Comparison of ENCODE assay signal across 13 cellular contexts in the genomic region with DNA sequence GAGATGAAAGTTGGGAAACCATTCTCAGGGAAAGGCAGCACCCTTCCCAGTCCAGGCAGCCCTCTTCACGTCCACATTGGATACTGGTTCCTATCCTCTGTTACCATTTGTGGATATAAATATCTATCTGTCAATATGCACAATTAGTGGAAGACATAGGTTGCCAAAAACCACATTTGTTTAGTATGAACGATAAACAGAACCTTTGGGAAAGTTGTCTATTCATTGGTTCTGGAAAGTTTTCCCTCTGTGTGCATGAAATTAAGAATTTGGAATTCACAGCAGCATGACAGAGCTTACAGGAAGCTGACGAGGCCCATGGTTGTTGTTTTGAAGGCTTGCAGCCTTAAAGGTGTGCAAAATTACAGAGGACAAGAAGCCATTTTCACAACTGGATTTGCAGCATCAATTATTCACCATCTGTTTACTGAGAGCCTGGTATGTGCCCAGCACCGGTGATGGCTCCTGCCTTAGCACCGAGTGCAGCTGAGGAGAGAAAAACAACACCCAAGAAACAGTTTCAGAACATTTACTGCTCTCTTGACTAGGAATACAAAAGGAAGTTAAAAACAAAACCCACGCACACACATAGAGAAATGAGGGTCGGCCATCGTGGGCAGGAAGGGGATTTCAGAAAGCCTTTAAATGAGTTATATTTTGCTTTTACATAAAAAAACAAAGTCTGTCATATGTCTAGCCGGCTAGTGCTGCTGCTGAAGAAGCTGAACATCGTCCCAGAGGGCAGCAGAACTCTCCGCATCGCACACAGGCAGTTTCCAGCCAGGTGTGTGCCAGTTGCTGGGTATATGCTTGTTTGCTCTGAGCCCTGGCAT.
A peak's percentile ranks its signal among the peaks of the same experiment; 100 is the strongest.
DNase-seq lines count a peak whose midpoint lies in the region; ATAC-seq lines count a peak whose summit lies in the region.
"Had no signal": no experiment of that assay in that cellular context is flagged by ENCODE, and none has a peak within 500 bp of the region (broad histone marks: within the 10 kb centered on the region; RNA-seq: fewer than 3 reads in every experiment).

No MANE protein-coding gene starts in this region.

- DNase-seq in activated CD4-positive, alpha-beta T cell treated with anti-CD3 and anti-CD28 coated beads, Interleukin-2, amount 10 ng/mL, durations not matched to agents 24 days and 14 days = no peak
- DNase-seq in activated CD4-positive, alpha-beta T cell treated with anti-CD3 and anti-CD28 coated beads for 1 hour = no peak
- no peak for DNase-seq in activated T-helper 2 cell treated with anti-CD3 and anti-CD28 coated beads, Interferon-gamma antibody, Interleukin-2, Interleukin-4, amounts not matched to agents 10 μg/mL and 5 μg/mL and 100 μg/mL, durations not matched to agents 14 hours and 24 hours and 36 hours (ENCODE audit: low spot score)
- DNase-seq in stimulated activated CD8-positive, alpha-beta memory T cell treated with anti-CD3 and anti-CD28 coated beads, Interleukin-4, amount 100 ng/mL, for 48 hours = peak; percentile 24
- DNase-seq in left colon = no peak
- DNase-seq: DMS79; foreskin melanocyte; NCI-H2107; stimulated activated CD4-positive, alpha-beta T cell treated with anti-CD3 and anti-CD28 coated beads, Interleukin-15, amount 100 ng/mL, for 24 hours; upper lobe of left lung had no signal

- H3K27ac Mint-ChIP-seq in activated CD4-positive, alpha-beta T cell treated with anti-CD3 and anti-CD28 coated beads, Interleukin-2, amount 10 ng/mL, durations not matched to agents 24 days and 14 days = peak overlapping the region; percentile 27
- H3K27ac Mint-ChIP-seq in activated T-helper 2 cell treated with anti-CD3 and anti-CD28 coated beads, Interferon-gamma antibody, Interleukin-2, Interleukin-4, amounts not matched to agents 10 μg/mL and 5 μg/mL and 100 μg/mL, durations not matched to agents 14 hours and 24 hours and 36 hours = peak overlapping the region; percentile 3

- H3K4me3 Mint-ChIP-seq in activated CD4-positive, alpha-beta T cell treated with anti-CD3 and anti-CD28 coated beads, Interleukin-2, amount 10 ng/mL, durations not matched to agents 24 days and 14 days = no peak overlapping the region
- no peak overlapping the region for H3K4me3 Mint-ChIP-seq in activated T-helper 2 cell treated with anti-CD3 and anti-CD28 coated beads, Interferon-gamma antibody, Interleukin-2, Interleukin-4, amounts not matched to agents 10 μg/mL and 5 μg/mL and 100 μg/mL, durations not matched to agents 14 hours and 24 hours and 36 hours (ENCODE audit: low read depth)

- intact Hi-C loops in activated CD4-positive, alpha-beta T cell treated with anti-CD3 and anti-CD28 coated beads, Interleukin-2, amount 10 ng/mL, durations not matched to agents 24 days and 14 days (cut with micrococcal nuclease) = no loop called here
- intact Hi-C loops in activated T-helper 2 cell treated with anti-CD3 and anti-CD28 coated beads, Interferon-gamma antibody, Interleukin-2, Interleukin-4, amounts not matched to agents 10 μg/mL and 5 μg/mL and 100 μg/mL, durations not matched to agents 14 hours and 24 hours and 36 hours (cut with micrococcal nuclease) = no loop called here
- intact Hi-C loops in left colon (cut with DNase I, micrococcal nuclease) = no loop called here

- H3K27me3 Mint-ChIP-seq in activated CD4-positive, alpha-beta T cell treated with anti-CD3 and anti-CD28 coated beads, Interleukin-2, amount 10 ng/mL, durations not matched to agents 24 days and 14 days = no peaks in the 10 kb centered on the region
- no peaks in the 10 kb centered on the region for H3K27me3 Mint-ChIP-seq in activated T-helper 2 cell treated with anti-CD3 and anti-CD28 coated beads, Interferon-gamma antibody, Interleukin-2, Interleukin-4, amounts not matched to agents 10 μg/mL and 5 μg/mL and 100 μg/mL, durations not matched to agents 14 hours and 24 hours and 36 hours (ENCODE audit: low read depth)

- H3K9me3 Mint-ChIP-seq in activated CD4-positive, alpha-beta T cell treated with anti-CD3 and anti-CD28 coated beads, Interleukin-2, amount 10 ng/mL, durations not matched to agents 24 days and 14 days = peaks cover 7% of the 10 kb centered on the region
- H3K9me3 Mint-ChIP-seq in activated T-helper 2 cell treated with anti-CD3 and anti-CD28 coated beads, Interferon-gamma antibody, Interleukin-2, Interleukin-4, amounts not matched to agents 10 μg/mL and 5 μg/mL and 100 μg/mL, durations not matched to agents 14 hours and 24 hours and 36 hours = peaks cover 8% of the 10 kb centered on the region

- H3K36me3 Mint-ChIP-seq in activated CD4-positive, alpha-beta T cell treated with anti-CD3 and anti-CD28 coated beads, Interleukin-2, amount 10 ng/mL, durations not matched to agents 24 days and 14 days (ENCODE audit: low read depth) = no peaks in the 10 kb centered on the region
- H3K36me3 Mint-ChIP-seq in activated T-helper 2 cell treated with anti-CD3 and anti-CD28 coated beads, Interferon-gamma antibody, Interleukin-2, Interleukin-4, amounts not matched to agents 10 μg/mL and 5 μg/mL and 100 μg/mL, durations not matched to agents 14 hours and 24 hours and 36 hours (ENCODE audit: low read depth) = no peaks in the 10 kb centered on the region

- peaks cover 9% of the 10 kb centered on the region for H3K4me1 Mint-ChIP-seq in activated CD4-positive, alpha-beta T cell treated with anti-CD3 and anti-CD28 coated beads, Interleukin-2, amount 10 ng/mL, durations not matched to agents 24 days and 14 days
- peaks cover 4% of the 10 kb centered on the region for H3K4me1 Mint-ChIP-seq in activated T-helper 2 cell treated with anti-CD3 and anti-CD28 coated beads, Interferon-gamma antibody, Interleukin-2, Interleukin-4, amounts not matched to agents 10 μg/mL and 5 μg/mL and 100 μg/mL, durations not matched to agents 14 hours and 24 hours and 36 hours (ENCODE audit: low read depth)

- peak; percentile 50 for ATAC-seq in HG02885 (IDR thresholded peaks at IDR 0.05; ENCODE audit: poor library complexity, unreplicated experiment)
- no peak for ATAC-seq in HG02981 (IDR thresholded peaks at IDR 0.05; ENCODE audit: unreplicated experiment)
- no peak for ATAC-seq in left colon
- no peak for ATAC-seq in GM19023 (IDR thresholded peaks at IDR 0.05; ENCODE audit: unreplicated experiment)
